1 cellular context compared by ENCODE assay signal in genomic region chr1:169115891-169116585, GRCh38.
A peak's percentile ranks its signal among the peaks of the same experiment; 100 is the strongest.
TF ChIP-seq lines count a peak whose summit lies in the region.

No MANE protein-coding gene starts in this region.

TF ChIP-seq in HepG2, 621 proteins besides CTCF, POLR2A, EP300 and RAD21 (continued from another document and continues in another):
- TF ChIP-seq ZNF513 (CRISPR knock-in tag; conservative IDR thresholded peaks at IDR 0.05) (no peak), TBX3 (IDR thresholded peaks at IDR 0.05; ENCODE audit: borderline replicate concordance) (peak; percentile 44; the same call in 1 of the 2 replicates), TRIM24 (CRISPR knock-in tag; IDR thresholded peaks at IDR 0.05) (peak; percentile 63; the same call in 1 of the 2 replicates), CBX1 (IDR thresholded peaks at IDR 0.05; ENCODE audit: low read depth) (peak; percentile 71), HOXA5 (CRISPR knock-in tag; IDR thresholded peaks at IDR 0.05) (peak; percentile 73; the same call in 1 of the 2 replicates), NFAT5 (CRISPR knock-in tag; IDR thresholded peaks at IDR 0.05) (0 out of 2 replicates have a peak, but pooled peaks have one; percentile 49), AHDC1 (CRISPR knock-in tag; IDR thresholded peaks at IDR 0.05; ENCODE audit: borderline replicate concordance) (peak; percentile 46; the same call in 1 of the 2 replicates), BRCA1 (CRISPR knock-in tag; IDR thresholded peaks at IDR 0.05) (0 out of 2 replicates have a peak, but pooled peaks have one; percentile 59), GABPA (IDR thresholded peaks at IDR 0.05; ENCODE audit: low read depth, low read length) (no peak), GABPA (CRISPR knock-in tag; IDR thresholded peaks at IDR 0.05; ENCODE audit: low read depth) (0 out of 2 replicates have a peak, but pooled peaks have one; percentile 16), SALL1 (CRISPR knock-in tag; IDR thresholded peaks at IDR 0.05) (peak; percentile 93), RFX1 (IDR thresholded peaks at IDR 0.05) (peak; percentile 22; the same call in 1 of the 2 replicates), HDAC1 (CRISPR knock-in tag; IDR thresholded peaks at IDR 0.05) (peak; percentile 74), NFKBIZ (CRISPR knock-in tag; IDR thresholded peaks at IDR 0.05) (peak; percentile 98), HINFP (CRISPR knock-in tag; IDR thresholded peaks at IDR 0.05; ENCODE audit: low read depth) (0 out of 2 replicates have a peak, but pooled peaks have one; percentile 22), HNF1B (CRISPR knock-in tag; IDR thresholded peaks at IDR 0.05) (peak; percentile 85), TP53 (CRISPR knock-in tag; conservative IDR thresholded peaks at IDR 0.05) (peak; percentile 90), ZNF614 (CRISPR knock-in tag; IDR thresholded peaks at IDR 0.05; ENCODE audit: borderline replicate concordance) (peak; percentile 78; the same call in 1 of the 2 replicates), REPIN1 (CRISPR knock-in tag; IDR thresholded peaks at IDR 0.05; ENCODE audit: borderline replicate concordance, low read depth) (peak; percentile 81; the same call in 1 of the 2 replicates), HNF4G (IDR thresholded peaks at IDR 0.05; ENCODE audit: borderline replicate concordance, low read depth, low read length) (peak; percentile 54; the same call in 1 of the 2 replicates), HNF4G (CRISPR knock-in tag; IDR thresholded peaks at IDR 0.05; ENCODE audit: borderline replicate concordance, low read depth) (no peak), EED (CRISPR knock-in tag; IDR thresholded peaks at IDR 0.05) (no peak), NONO (IDR thresholded peaks at IDR 0.05) (no peak), NONO (CRISPR knock-in tag; conservative IDR thresholded peaks at IDR 0.05) (0 out of 2 replicates have a peak, but pooled peaks have one; percentile 28), POGZ (CRISPR knock-in tag; IDR thresholded peaks at IDR 0.05) (peak; percentile 81), PITX1 (CRISPR knock-in tag; IDR thresholded peaks at IDR 0.05) (0 out of 2 replicates have a peak, but pooled peaks have one; percentile 30), KAT8 (CRISPR knock-in tag; IDR thresholded peaks at IDR 0.05) (peak; percentile 74), ZNF703 (CRISPR knock-in tag; IDR thresholded peaks at IDR 0.05; ENCODE audit: borderline replicate concordance) (no peak)
- TF ChIP-seq, protein P1, sequence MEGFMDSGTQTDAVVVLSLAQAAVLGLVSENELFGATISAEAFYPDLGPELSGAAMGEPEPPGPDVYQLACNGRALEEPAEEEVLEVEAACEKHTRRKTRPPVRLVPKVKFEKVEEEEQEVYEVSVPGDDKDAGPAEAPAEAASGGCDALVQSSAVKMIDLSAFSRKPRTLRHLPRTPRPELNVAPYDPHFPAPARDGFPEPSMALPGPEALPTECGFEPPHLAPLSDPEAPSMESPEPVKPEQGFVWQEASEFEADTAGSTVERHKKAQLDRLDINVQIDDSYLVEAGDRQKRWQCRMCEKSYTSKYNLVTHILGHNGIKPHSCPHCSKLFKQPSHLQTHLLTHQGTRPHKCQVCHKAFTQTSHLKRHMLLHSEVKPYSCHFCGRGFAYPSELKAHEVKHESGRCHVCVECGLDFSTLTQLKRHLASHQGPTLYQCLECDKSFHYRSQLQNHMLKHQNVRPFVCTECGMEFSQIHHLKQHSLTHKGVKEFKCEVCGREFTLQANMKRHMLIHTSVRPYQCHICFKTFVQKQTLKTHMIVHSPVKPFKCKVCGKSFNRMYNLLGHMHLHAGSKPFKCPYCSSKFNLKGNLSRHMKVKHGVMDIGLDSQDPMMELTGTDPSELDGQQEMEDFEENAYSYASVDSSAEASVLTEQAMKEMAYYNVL (CRISPR knock-in tag; IDR thresholded peaks at IDR 0.05; ENCODE audit: borderline replicate concordance) = peak; percentile 86
- TF ChIP-seq, protein P2, sequence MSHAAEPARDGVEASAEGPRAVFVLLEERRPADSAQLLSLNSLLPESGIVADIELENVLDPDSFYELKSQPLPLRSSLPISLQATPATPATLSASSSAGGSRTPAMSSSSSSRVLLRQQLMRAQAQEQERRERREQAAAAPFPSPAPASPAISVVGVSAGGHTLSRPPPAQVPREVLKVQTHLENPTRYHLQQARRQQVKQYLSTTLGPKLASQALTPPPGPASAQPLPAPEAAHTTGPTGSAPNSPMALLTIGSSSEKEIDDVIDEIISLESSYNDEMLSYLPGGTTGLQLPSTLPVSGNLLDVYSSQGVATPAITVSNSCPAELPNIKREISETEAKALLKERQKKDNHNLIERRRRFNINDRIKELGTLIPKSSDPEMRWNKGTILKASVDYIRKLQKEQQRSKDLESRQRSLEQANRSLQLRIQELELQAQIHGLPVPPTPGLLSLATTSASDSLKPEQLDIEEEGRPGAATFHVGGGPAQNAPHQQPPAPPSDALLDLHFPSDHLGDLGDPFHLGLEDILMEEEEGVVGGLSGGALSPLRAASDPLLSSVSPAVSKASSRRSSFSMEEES (CRISPR knock-in tag; IDR thresholded peaks at IDR 0.05) = peak; percentile 64
- TF ChIP-seq, protein P3, sequence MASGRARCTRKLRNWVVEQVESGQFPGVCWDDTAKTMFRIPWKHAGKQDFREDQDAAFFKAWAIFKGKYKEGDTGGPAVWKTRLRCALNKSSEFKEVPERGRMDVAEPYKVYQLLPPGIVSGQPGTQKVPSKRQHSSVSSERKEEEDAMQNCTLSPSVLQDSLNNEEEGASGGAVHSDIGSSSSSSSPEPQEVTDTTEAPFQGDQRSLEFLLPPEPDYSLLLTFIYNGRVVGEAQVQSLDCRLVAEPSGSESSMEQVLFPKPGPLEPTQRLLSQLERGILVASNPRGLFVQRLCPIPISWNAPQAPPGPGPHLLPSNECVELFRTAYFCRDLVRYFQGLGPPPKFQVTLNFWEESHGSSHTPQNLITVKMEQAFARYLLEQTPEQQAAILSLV (CRISPR knock-in tag; IDR thresholded peaks at IDR 0.05; ENCODE audit: borderline replicate concordance) = 0 out of 2 replicates have a peak, but pooled peaks have one; percentile 61
- TF ChIP-seq, protein P4, sequence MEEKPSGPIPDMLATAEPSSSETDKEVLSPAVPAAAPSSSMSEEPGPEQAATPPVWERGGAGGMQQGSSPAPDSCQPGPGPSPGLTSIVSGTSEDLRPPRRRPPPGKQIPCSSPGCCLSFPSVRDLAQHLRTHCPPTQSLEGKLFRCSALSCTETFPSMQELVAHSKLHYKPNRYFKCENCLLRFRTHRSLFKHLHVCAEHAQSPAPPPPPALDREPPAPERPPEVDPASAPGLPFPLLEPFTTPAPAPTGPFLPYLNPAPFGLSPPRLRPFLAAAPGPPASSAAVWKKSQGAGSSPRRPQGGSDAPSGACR (CRISPR knock-in tag; IDR thresholded peaks at IDR 0.05) = peak; percentile 88; the same call in 1 of the 2 replicates
- TF ChIP-seq, protein P5, sequence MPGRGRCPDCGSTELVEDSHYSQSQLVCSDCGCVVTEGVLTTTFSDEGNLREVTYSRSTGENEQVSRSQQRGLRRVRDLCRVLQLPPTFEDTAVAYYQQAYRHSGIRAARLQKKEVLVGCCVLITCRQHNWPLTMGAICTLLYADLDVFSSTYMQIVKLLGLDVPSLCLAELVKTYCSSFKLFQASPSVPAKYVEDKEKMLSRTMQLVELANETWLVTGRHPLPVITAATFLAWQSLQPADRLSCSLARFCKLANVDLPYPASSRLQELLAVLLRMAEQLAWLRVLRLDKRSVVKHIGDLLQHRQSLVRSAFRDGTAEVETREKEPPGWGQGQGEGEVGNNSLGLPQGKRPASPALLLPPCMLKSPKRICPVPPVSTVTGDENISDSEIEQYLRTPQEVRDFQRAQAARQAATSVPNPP (CRISPR knock-in tag; IDR thresholded peaks at IDR 0.05) = no peak
